12 cellular contexts compared by ENCODE assay signal in genomic region chr15:68371851-68372250, GRCh38.
DNase-seq lines count a peak whose midpoint lies in the region; ATAC-seq and TF ChIP-seq lines count a peak whose summit lies in the region.
"Had no signal": no experiment of that assay in that cellular context is flagged by ENCODE, and none has a peak within 500 bp of the region (broad histone marks: within the 10 kb centered on the region; RNA-seq: fewer than 3 reads in every experiment).

No MANE protein-coding gene starts in this region.

- H3K4me1 Mint-ChIP-seq in natural killer cell treated with Interleukin-12 subunit alpha and Interleukin-12 subunit beta and Interleukin-15 and Interleukin-18, amount 100 ng/mL, for 72 hours (ENCODE audit: low read depth in 2 of 2) = no peaks in the 10 kb centered on the region
- H3K4me1 Mint-ChIP-seq in natural killer cell (no peaks in the 10 kb centered on the region), osteocyte (ENCODE audit: unreplicated experiment) (peaks cover 69% of the 10 kb centered on the region)
- H3K4me1 Mint-ChIP-seq: B cell had no signal

- ATAC-seq in natural killer cell treated with Interleukin-12 subunit alpha and Interleukin-12 subunit beta and Interleukin-15 and Interleukin-18, amount 100 ng/mL, for 72 hours = no peak
- ATAC-seq in natural killer cell (no peak), GM18867 (IDR thresholded peaks at IDR 0.05; ENCODE audit: unreplicated experiment) (no peak)

- no peak for TF ChIP-seq CTCF in natural killer cell (IDR thresholded peaks at IDR 0.05)
- no peak for TF ChIP-seq CTCF in osteocyte (IDR thresholded peaks at IDR 0.05)

- H3K27me3 Mint-ChIP-seq in natural killer cell treated with Interleukin-12 subunit alpha and Interleukin-12 subunit beta and Interleukin-15 and Interleukin-18, amount 100 ng/mL, for 72 hours = peaks cover 11 to 13% of the 10 kb centered on the region in 2 donors
- H3K27me3 Mint-ChIP-seq in natural killer cell (ENCODE audit: low read depth in 2 of 2) (peaks cover 0 to 7% of the 10 kb centered on the region in 2 donors), osteocyte (ENCODE audit: unreplicated experiment) (no peaks in the 10 kb centered on the region)
- H3K27me3 Mint-ChIP-seq: CD4-positive, alpha-beta T cell had no signal

- no peak overlapping the region for H3K27ac Mint-ChIP-seq in natural killer cell treated with Interleukin-12 subunit alpha and Interleukin-12 subunit beta and Interleukin-15 and Interleukin-18, amount 100 ng/mL, for 72 hours
- H3K27ac Mint-ChIP-seq in natural killer cell (no peak overlapping the region), osteocyte (ENCODE audit: unreplicated experiment) (peak overlapping the region; percentile 80)
- H3K27ac Mint-ChIP-seq: B cell; CD4-positive, alpha-beta T cell had no signal

- no peaks in the 10 kb centered on the region for H3K9me3 Mint-ChIP-seq in natural killer cell treated with Interleukin-12 subunit alpha and Interleukin-12 subunit beta and Interleukin-15 and Interleukin-18, amount 100 ng/mL, for 72 hours
- H3K9me3 Mint-ChIP-seq in natural killer cell = no peaks in the 10 kb centered on the region
- no peaks in the 10 kb centered on the region for H3K9me3 Mint-ChIP-seq in osteocyte (ENCODE audit: unreplicated experiment)
- H3K9me3 Mint-ChIP-seq: CD4-positive, alpha-beta T cell had no signal

- H3K36me3 Mint-ChIP-seq in natural killer cell treated with Interleukin-12 subunit alpha and Interleukin-12 subunit beta and Interleukin-15 and Interleukin-18, amount 100 ng/mL, for 72 hours = no peaks in the 10 kb centered on the region
- H3K36me3 Mint-ChIP-seq in natural killer cell = no peaks in the 10 kb centered on the region
- H3K36me3 Mint-ChIP-seq in osteocyte (ENCODE audit: unreplicated experiment) = peaks cover 74% of the 10 kb centered on the region

- intact Hi-C loops in natural killer cell (cut with micrococcal nuclease) = no loop called here

- H3K4me3 Mint-ChIP-seq in natural killer cell treated with Interleukin-12 subunit alpha and Interleukin-12 subunit beta and Interleukin-15 and Interleukin-18, amount 100 ng/mL, for 72 hours = no peak overlapping the region
- H3K4me3 Mint-ChIP-seq in natural killer cell (no peak overlapping the region), osteocyte (ENCODE audit: unreplicated experiment) (no peak overlapping the region)
- H3K4me3 Mint-ChIP-seq: B cell; CD4-positive, alpha-beta T cell had no signal

- DNase-seq in natural killer cell treated with Interleukin-12 subunit alpha and Interleukin-12 subunit beta and Interleukin-15 and Interleukin-18, amount 100 ng/mL, for 72 hours (ENCODE audit: low spot score) = peak; percentile 49
- DNase-seq in natural killer cell (no peak), ecto neural progenitor cell (ENCODE audit: low spot score) (peak; percentile 27), osteocyte (ENCODE audit: extremely low spot score, unreplicated experiment) (no peak), D341Med (ENCODE audit: low spot score) (no peak), NCI-H187 (lab: John Stamatoyannopoulos, UW) (no peak), anterior cingulate cortex (lab: John Stamatoyannopoulos, UW) (no peak)
- DNase-seq: NCI-H1092 treated with DMSO at 0.1 percent for 48 hours, NCI-H2081 treated with DMSO at 0.1 percent for 48 hours had no signal

Comparison
In these comparisons a context has a peak if more than half of its experiments do, and no peak if none do; other contexts are left out.
1. DNase-seq: peak in natural killer cell treated with Interleukin-12 subunit alpha and Interleukin-12 subunit beta and Interleukin-15 and Interleukin-18, amount 100 ng/mL, for 72 hours (single experiment) and ecto neural progenitor cell (single experiment); none in natural killer cell (single experiment), osteocyte (single experiment), D341Med (single experiment), NCI-H187 (0 of 2) and anterior cingulate cortex (0 of 58).